21 cellular contexts compared by ENCODE assay signal in the genomic region with DNA sequence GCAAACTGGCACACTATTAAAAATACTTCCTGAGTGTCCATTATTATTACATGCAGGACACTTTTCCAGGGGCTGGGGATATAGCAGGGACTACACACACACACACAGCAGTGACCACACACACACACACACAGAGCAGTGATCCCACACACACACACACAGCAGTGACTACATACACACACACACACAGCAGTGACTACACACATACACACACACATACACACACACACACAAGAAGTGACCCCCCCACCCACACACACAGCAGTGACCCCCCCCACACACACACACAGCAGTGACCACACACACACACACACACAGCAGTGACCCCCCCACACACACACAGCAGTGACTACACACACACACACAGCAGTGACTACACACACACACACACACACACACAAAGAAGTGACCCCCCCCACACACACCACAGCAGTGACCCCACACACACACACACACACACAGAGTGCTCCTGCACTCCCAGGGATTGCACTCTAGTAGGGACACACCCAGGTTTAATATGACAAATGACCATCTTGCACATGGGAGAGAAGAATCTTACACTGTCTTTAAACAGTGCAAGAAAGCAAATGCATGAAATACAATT.
DNase-seq lines count a peak whose midpoint lies in the region; ATAC-seq, FAIRE-seq and TF ChIP-seq lines count a peak whose summit lies in the region.
"Had no signal": no experiment of that assay in that cellular context is flagged by ENCODE, and none has a peak within 500 bp of the region (broad histone marks: within the 10 kb centered on the region; RNA-seq: fewer than 3 reads in every experiment).

No MANE protein-coding gene starts in this region.

- peak overlapping the region; percentile 75 for H3K4me3 Mint-ChIP-seq in activated CD4-positive, alpha-beta T cell treated with anti-CD3 and anti-CD28 coated beads, Interleukin-2, amount 10 ng/mL, durations not matched to agents 24 days and 14 days
- peak overlapping the region; percentile 38 for H3K4me3 Mint-ChIP-seq in activated T-helper 2 cell treated with anti-CD3 and anti-CD28 coated beads, Interferon-gamma antibody, Interleukin-2, Interleukin-4, amounts not matched to agents 10 μg/mL and 5 μg/mL and 100 μg/mL, durations not matched to agents 14 hours and 24 hours and 36 hours (ENCODE audit: low read depth)
- H3K4me3 Mint-ChIP-seq in natural killer cell: no peak overlapping the region

- H3K9me3 Mint-ChIP-seq in activated CD4-positive, alpha-beta T cell treated with anti-CD3 and anti-CD28 coated beads, Interleukin-2, amount 10 ng/mL, durations not matched to agents 24 days and 14 days: no peaks in the 10 kb centered on the region
- H3K9me3 Mint-ChIP-seq in activated T-helper 2 cell treated with anti-CD3 and anti-CD28 coated beads, Interferon-gamma antibody, Interleukin-2, Interleukin-4, amounts not matched to agents 10 μg/mL and 5 μg/mL and 100 μg/mL, durations not matched to agents 14 hours and 24 hours and 36 hours: no peaks in the 10 kb centered on the region
- H3K9me3 Mint-ChIP-seq in natural killer cell: no peaks in the 10 kb centered on the region

- H3K4me1 ChIP-seq in pancreas (no peaks in the 10 kb centered on the region), esophagus squamous epithelium (no peaks in the 10 kb centered on the region)

- peaks cover 90% of the 10 kb centered on the region for H3K4me1 Mint-ChIP-seq in activated CD4-positive, alpha-beta T cell treated with anti-CD3 and anti-CD28 coated beads, Interleukin-2, amount 10 ng/mL, durations not matched to agents 24 days and 14 days
- peaks cover 94% of the 10 kb centered on the region for H3K4me1 Mint-ChIP-seq in activated T-helper 2 cell treated with anti-CD3 and anti-CD28 coated beads, Interferon-gamma antibody, Interleukin-2, Interleukin-4, amounts not matched to agents 10 μg/mL and 5 μg/mL and 100 μg/mL, durations not matched to agents 14 hours and 24 hours and 36 hours (ENCODE audit: low read depth)
- peaks cover 36 to 48% of the 10 kb centered on the region in 2 donors for H3K4me1 Mint-ChIP-seq in natural killer cell

- H3K27ac ChIP-seq in pancreas (no peak overlapping the region), esophagus squamous epithelium (no peak overlapping the region)
- H3K27ac ChIP-seq: GM23248, spleen had no signal

- H3K9me3 ChIP-seq in pancreas (no peaks in the 10 kb centered on the region), esophagus squamous epithelium (no peaks in the 10 kb centered on the region)
- H3K9me3 ChIP-seq: spleen had no signal

- FAIRE-seq in GM12891 (lab: Jason Lieb, UNC) (peak; percentile 85), pancreas (lab: Jason Lieb, UNC) (no peak)
- FAIRE-seq: A204.1, frontal cortex, G401.6, islet of Langerhans had no signal

- TF ChIP-seq CTCF in natural killer cell (IDR thresholded peaks at IDR 0.05) (no peak), pancreas (IDR thresholded peaks at IDR 0.05) (no peak), esophagus squamous epithelium (IDR thresholded peaks at IDR 0.05) (no peak)

- no peaks in the 10 kb centered on the region for H3K27me3 Mint-ChIP-seq in activated CD4-positive, alpha-beta T cell treated with anti-CD3 and anti-CD28 coated beads, Interleukin-2, amount 10 ng/mL, durations not matched to agents 24 days and 14 days
- no peaks in the 10 kb centered on the region for H3K27me3 Mint-ChIP-seq in activated T-helper 2 cell treated with anti-CD3 and anti-CD28 coated beads, Interferon-gamma antibody, Interleukin-2, Interleukin-4, amounts not matched to agents 10 μg/mL and 5 μg/mL and 100 μg/mL, durations not matched to agents 14 hours and 24 hours and 36 hours (ENCODE audit: low read depth)
- H3K27me3 Mint-ChIP-seq in natural killer cell (ENCODE audit: low read depth in 2 of 2): no peaks in the 10 kb centered on the region

- H3K4me3 ChIP-seq in pancreas (no peak overlapping the region), esophagus squamous epithelium (no peak overlapping the region)
- H3K4me3 ChIP-seq: GM23248, spleen had no signal

- H3K27ac Mint-ChIP-seq in activated CD4-positive, alpha-beta T cell treated with anti-CD3 and anti-CD28 coated beads, Interleukin-2, amount 10 ng/mL, durations not matched to agents 24 days and 14 days: peak overlapping the region; percentile 98
- peak overlapping the region; percentile 95 for H3K27ac Mint-ChIP-seq in activated T-helper 2 cell treated with anti-CD3 and anti-CD28 coated beads, Interferon-gamma antibody, Interleukin-2, Interleukin-4, amounts not matched to agents 10 μg/mL and 5 μg/mL and 100 μg/mL, durations not matched to agents 14 hours and 24 hours and 36 hours
- H3K27ac Mint-ChIP-seq in natural killer cell: peak overlapping the region; percentile 11 to 12

- peak; percentile 52 for DNase-seq in activated CD4-positive, alpha-beta T cell treated with anti-CD3 and anti-CD28 coated beads, Interleukin-2, amount 10 ng/mL, durations not matched to agents 24 days and 14 days
- DNase-seq in activated CD4-positive, alpha-beta T cell treated with anti-CD3 and anti-CD28 coated beads for 48 hours: no peak
- DNase-seq in GM12891 (ENCODE audit: insufficient read length, low spot score): no peak
- no peak for DNase-seq in activated T-helper 2 cell treated with anti-CD3 and anti-CD28 coated beads, Interferon-gamma antibody, Interleukin-2, Interleukin-4, amounts not matched to agents 10 μg/mL and 5 μg/mL and 100 μg/mL, durations not matched to agents 14 hours and 24 hours and 36 hours (ENCODE audit: low spot score)
- DNase-seq in natural killer cell: no peak
- no peak for DNase-seq in pancreas
- no peak for DNase-seq in esophagus squamous epithelium (lab: John Stamatoyannopoulos, UW)
- DNase-seq: aorta, C1 segment of cervical spinal cord, GM23248, hypothalamus, IMR-90, NCI-H446 treated with DMSO at 0.1 percent for 48 hours, occipital lobe, retina, spleen had no signal

- intact Hi-C loops in activated CD4-positive, alpha-beta T cell treated with anti-CD3 and anti-CD28 coated beads, Interleukin-2, amount 10 ng/mL, durations not matched to agents 24 days and 14 days (cut with micrococcal nuclease): loop anchor here (1.0 to 2.0 kb wide), 6 partner anchors 17 to 318 kb away; no protein-coding TSS in a partner anchor
- intact Hi-C loops in activated T-helper 2 cell treated with anti-CD3 and anti-CD28 coated beads, Interferon-gamma antibody, Interleukin-2, Interleukin-4, amounts not matched to agents 10 μg/mL and 5 μg/mL and 100 μg/mL, durations not matched to agents 14 hours and 24 hours and 36 hours (cut with micrococcal nuclease): loop anchor here (1.0 to 2.0 kb wide), 2 partner anchors 16 to 318 kb away; no protein-coding TSS in a partner anchor
- intact Hi-C loops in natural killer cell (cut with micrococcal nuclease): no loop called here
- intact Hi-C loops in pancreas (cut with DNase I): no loop called here
- intact Hi-C loops in esophagus squamous epithelium (cut with DNase I): no loop called here

- H3K27me3 ChIP-seq in pancreas (no peaks in the 10 kb centered on the region), esophagus squamous epithelium (no peaks in the 10 kb centered on the region)
- H3K27me3 ChIP-seq: spleen had no signal

- TF ChIP-seq POLR2A in GM12891 (IDR thresholded peaks at IDR 0.05; ENCODE audit: low read depth, low read length): no peak
- no peak for TF ChIP-seq POLR2A in esophagus squamous epithelium (IDR thresholded peaks at IDR 0.05)

- ATAC-seq in natural killer cell: no peak
- no peak for ATAC-seq in pancreas
- ATAC-seq in HG03442 (IDR thresholded peaks at IDR 0.05; ENCODE audit: unreplicated experiment): no peak

- H3K36me3 ChIP-seq in pancreas (no peaks in the 10 kb centered on the region), esophagus squamous epithelium (peaks cover 0 to 20% (median 4%) of the 10 kb centered on the region in 3 donors)

- peaks cover 31% of the 10 kb centered on the region for H3K36me3 Mint-ChIP-seq in activated CD4-positive, alpha-beta T cell treated with anti-CD3 and anti-CD28 coated beads, Interleukin-2, amount 10 ng/mL, durations not matched to agents 24 days and 14 days (ENCODE audit: low read depth)
- peaks cover 45% of the 10 kb centered on the region for H3K36me3 Mint-ChIP-seq in activated T-helper 2 cell treated with anti-CD3 and anti-CD28 coated beads, Interferon-gamma antibody, Interleukin-2, Interleukin-4, amounts not matched to agents 10 μg/mL and 5 μg/mL and 100 μg/mL, durations not matched to agents 14 hours and 24 hours and 36 hours (ENCODE audit: low read depth)
- no peaks in the 10 kb centered on the region for H3K36me3 Mint-ChIP-seq in natural killer cell

TF ChIP-seq in GM12891, 5 proteins besides CTCF, POLR2A, EP300 and RAD21:
- TF ChIP-seq POLR2AphosphoS5 (IDR thresholded peaks at IDR 0.05; ENCODE audit: low read depth, low read length) (no peak), POU2F2 (IDR thresholded peaks at IDR 0.05; ENCODE audit: low read depth, low read length) (no peak), TAF1 (IDR thresholded peaks at IDR 0.05; ENCODE audit: low read depth, low read length) (no peak), SPI1 (IDR thresholded peaks at IDR 0.05; ENCODE audit: low read depth, low read length) (no peak), PAX5 (IDR thresholded peaks at IDR 0.05; ENCODE audit: insufficient read depth, low read length, severe bottlenecking) (no peak)

Comparison
In these comparisons a context has a peak if more than half of its experiments do, and no peak if none do; other contexts are left out.
1. H3K27ac Mint-ChIP-seq: peak in every context shown above with its lines; median percentile 98 in activated CD4-positive, alpha-beta T cell treated with anti-CD3 and anti-CD28 coated beads, Interleukin-2, amount 10 ng/mL, durations not matched to agents 24 days and 14 days; 95 in activated T-helper 2 cell treated with anti-CD3 and anti-CD28 coated beads, Interferon-gamma antibody, Interleukin-2, Interleukin-4, amounts not matched to agents 10 μg/mL and 5 μg/mL and 100 μg/mL, durations not matched to agents 14 hours and 24 hours and 36 hours; 12 in natural killer cell.
2. intact Hi-C loops: an anchor here in activated CD4-positive, alpha-beta T cell treated with anti-CD3 and anti-CD28 coated beads, Interleukin-2, amount 10 ng/mL, durations not matched to agents 24 days and 14 days (1.0 to 2.0 kb wide) and activated T-helper 2 cell treated with anti-CD3 and anti-CD28 coated beads, Interferon-gamma antibody, Interleukin-2, Interleukin-4, amounts not matched to agents 10 μg/mL and 5 μg/mL and 100 μg/mL, durations not matched to agents 14 hours and 24 hours and 36 hours (1.0 to 2.0 kb wide); none called in natural killer cell, pancreas and esophagus squamous epithelium.